In genomic region chr17:17042851-17043667, GRCh38 we compare ENCODE assay signal across 8 cellular contexts. TPM values are rescaled to one million over a fixed set of nuclear protein-coding genes. Genes with fewer than 3 reads are reported as not detected.
DNase-seq lines count a peak whose midpoint lies in the region; ATAC-seq and TF ChIP-seq lines count a peak whose summit lies in the region.

No MANE protein-coding gene starts in this region.

- H3K14ac ChIP-seq in neuronal stem cell (ENCODE audit: low read length), result no peak overlapping the region

- WGBS in neuronal stem cell (ENCODE audit: extremely low coverage in 2 of 2, insufficient read length in 2 of 2, insufficient replicate concordance in 1 of 2), 2 donors, result no CpG with 5 or more reads among the region's 42 CpGs

- no peaks in the 10 kb centered on the region for H3K79me1 ChIP-seq in neuronal stem cell (ENCODE audit: low read depth, low read length)

- in situ Hi-C loops in KBM-7 (cut with MboI; ENCODE audit: low pct_unique_long_range_greater_than_20kb, low sequenced_read_pairs), result no loop called here

- no peak overlapping the region for H2BK5ac ChIP-seq in neuronal stem cell (ENCODE audit: low read length)

- peak overlapping the region; percentile 74 for H3K4me2 ChIP-seq in neuronal stem cell (ENCODE audit: insufficient read depth, low read length, poor library complexity, severe bottlenecking)

- H3K18ac ChIP-seq in neuronal stem cell (ENCODE audit: low read length), result peak overlapping the region; percentile 67

- H3K4me3 ChIP-seq in BE2C (ENCODE audit: low read depth, low read length), result peak overlapping the region; percentile 86
- peak overlapping the region; percentile 89 to 93 for H3K4me3 ChIP-seq in neuronal stem cell (ENCODE audit: low read length in 2 of 2)

- peak overlapping the region; percentile 78 for H2AFZ ChIP-seq in neuronal stem cell (ENCODE audit: low read length)

- H2BK120ac ChIP-seq in neuronal stem cell (ENCODE audit: low read depth, low read length), result no peak overlapping the region

- no peak for DNase-seq in BE2C
- DNase-seq in activated CD4-positive, alpha-beta T cell treated with anti-CD3 and anti-CD28 coated beads, Interleukin-2, amount 50 U/mL, for 48 hours, result peak; percentile 26 to 38
- DNase-seq in neuronal stem cell (ENCODE audit: low spot score), result peak; percentile 20
- no peak for DNase-seq in NCI-H1417 treated with DMSO at 0.1 percent for 48 hours (lab: John Stamatoyannopoulos, UW)
- no peak for DNase-seq in KBM-7
- no peak for DNase-seq in NCI-H345 treated with DMSO at 0.1 percent for 48 hours (lab: John Stamatoyannopoulos, UW; ENCODE audit: unreplicated experiment)

- ATAC-seq in HG03025 (IDR thresholded peaks at IDR 0.05; ENCODE audit: low FRiP score, unreplicated experiment), result peak; percentile 5
- peak; percentile 4 for ATAC-seq in esophagus mucosa

- H4K8ac ChIP-seq in neuronal stem cell (ENCODE audit: low read depth, low read length), result no peak overlapping the region

- H3K36me3 ChIP-seq in BE2C, result no peaks in the 10 kb centered on the region
- no peaks in the 10 kb centered on the region for H3K36me3 ChIP-seq in neuronal stem cell (replicated peaks in 1 of 2; ENCODE audit: control insufficient read depth in 2 of 2, insufficient read depth in 2 of 2, low read length in 2 of 2)

- no peak overlapping the region for H2BK12ac ChIP-seq in neuronal stem cell (ENCODE audit: low read length)

- peak overlapping the region; percentile 8 for H2AK5ac ChIP-seq in neuronal stem cell (ENCODE audit: low read depth, low read length)

- H3K4me1 ChIP-seq in BE2C (peaks cover 9% of the 10 kb centered on the region), neuronal stem cell (ENCODE audit: control insufficient read depth in 2 of 2, insufficient read depth in 1 of 2, low read depth in 1 of 2, low read length in 2 of 2) (peaks cover 15 to 27% of the 10 kb centered on the region in 2 donors)

- peak overlapping the region; percentile 85 for H3K9ac ChIP-seq in neuronal stem cell (ENCODE audit: low read depth, low read length, poor library complexity)

- no peak overlapping the region for H2BK15ac ChIP-seq in neuronal stem cell (ENCODE audit: low read length)

- no peak overlapping the region for H3K4ac ChIP-seq in neuronal stem cell (ENCODE audit: low read length)

- no peak overlapping the region for H4K91ac ChIP-seq in neuronal stem cell (ENCODE audit: low read depth, low read length, poor library complexity)

- TF ChIP-seq CTCF in BE2C (IDR thresholded peaks at IDR 0.05; ENCODE audit: low read depth, low read length), result no peak

- no peak overlapping the region for H3K27ac ChIP-seq in neuronal stem cell (replicated peaks; ENCODE audit: low read length)

- no peak overlapping the region for H3K23ac ChIP-seq in neuronal stem cell (ENCODE audit: low read depth, low read length, poor library complexity)

- H3K27me3 ChIP-seq in BE2C (no peaks in the 10 kb centered on the region), neuronal stem cell (ENCODE audit: control insufficient read depth in 3 of 3, insufficient read depth in 3 of 3, low read depth in 1 of 3, low read length in 3 of 3) (no peaks in the 10 kb centered on the region)

- H3K9me3 ChIP-seq in BE2C, result no peaks in the 10 kb centered on the region
- H3K9me3 ChIP-seq in neuronal stem cell (replicated peaks in 1 of 2; ENCODE audit: control insufficient read depth in 2 of 2, insufficient read depth in 1 of 2, low read depth in 1 of 2, low read length in 2 of 2), result peaks cover 0 to 12% of the 10 kb centered on the region in 2 donors

RNA-seq across cellular contexts. Expression of gene MPRIP, which starts 0.8 kb away (rescaled TPM):
- 159 TPM for polyA plus RNA-seq in BE2C (2012; ENCODE audit: insufficient read depth, insufficient read length, low read depth)
- 132 TPM for total RNA-seq in esophagus mucosa
- 67.7 TPM for polyA plus RNA-seq in neuronal stem cell (2013, experiment 1 of 2)
- polyA plus RNA-seq in neuronal stem cell (2013, experiment 2 of 2), result 72.4 TPM

Comparison
In these comparisons a context has a peak if more than half of its experiments do, and no peak if none do; other contexts are left out.
1. DNase-seq: peak in activated CD4-positive, alpha-beta T cell treated with anti-CD3 and anti-CD28 coated beads, Interleukin-2, amount 50 U/mL, for 48 hours (2 of 2) and neuronal stem cell (single experiment); none in BE2C (single experiment), NCI-H1417 treated with DMSO at 0.1 percent for 48 hours (single experiment), KBM-7 (single experiment) and NCI-H345 treated with DMSO at 0.1 percent for 48 hours (single experiment).